ENCODE assay signal across 15 cellular contexts in genomic region chr12:28824193-28824846, GRCh38.
DNase-seq lines count a peak whose midpoint lies in the region; ATAC-seq, FAIRE-seq and TF ChIP-seq lines count a peak whose summit lies in the region.
"Had no signal": no experiment of that assay in that cellular context is flagged by ENCODE, and none has a peak within 500 bp of the region (broad histone marks: within the 10 kb centered on the region; RNA-seq: fewer than 3 reads in every experiment).

No MANE protein-coding gene starts in this region.

- no peaks in the 10 kb centered on the region for H3K36me3 Mint-ChIP-seq in natural killer cell treated with Interleukin-12 subunit alpha and Interleukin-12 subunit beta and Interleukin-15 and Interleukin-18, amount 100 ng/mL, for 72 hours
- H3K36me3 Mint-ChIP-seq: CD4-positive, CD25-positive, alpha-beta regulatory T cell had no signal

- H3K4me3 ChIP-seq in right cardiac atrium (ENCODE audit: low read length) (no peak overlapping the region), K562 (no peak overlapping the region), fibroblast of the aortic adventitia (ENCODE audit: low read depth, low read length) (no peak overlapping the region), uterus (no peak overlapping the region)
- H3K4me3 ChIP-seq: BLaER1 treated with 17β-estradiol and CSF1 and Interleukin-3, amounts not matched to agents 10 nM and 100 nM; HAP-1 had no signal

- H3K9me3 Mint-ChIP-seq in natural killer cell treated with Interleukin-12 subunit alpha and Interleukin-12 subunit beta and Interleukin-15 and Interleukin-18, amount 100 ng/mL, for 72 hours = peaks cover 6% of the 10 kb centered on the region

- H3K27me3 Mint-ChIP-seq in natural killer cell treated with Interleukin-12 subunit alpha and Interleukin-12 subunit beta and Interleukin-15 and Interleukin-18, amount 100 ng/mL, for 72 hours = no peaks in the 10 kb centered on the region

- H3K4me2 ChIP-seq in K562 (ENCODE audit: insufficient read depth, low read length) = no peak overlapping the region
- H3K4me2 ChIP-seq: BLaER1 treated with 17β-estradiol and CSF1 and Interleukin-3, amounts not matched to agents 10 nM and 100 nM had no signal

- no peaks in the 10 kb centered on the region for H3K79me2 ChIP-seq in K562 (ENCODE audit: control insufficient read depth, insufficient read depth, low read length)

- intact Hi-C loops in Right ventricle myocardium inferior (cut with DNase I) = no loop called here
- intact Hi-C loops in right cardiac atrium (cut with DNase I) = no loop called here
- intact Hi-C loops in K562 (cut with micrococcal nuclease) = no loop called here
- intact Hi-C loops in uterus (cut with DNase I; ENCODE audit: low total_unique reads) = no loop called here

- TF ChIP-seq POLR2A in K562 (conservative IDR thresholded peaks at IDR 0.05) = no peak
- TF ChIP-seq POLR2A in uterus (IDR thresholded peaks at IDR 0.05) = no peak

- no peaks in the 10 kb centered on the region for H3K9me1 ChIP-seq in K562 (ENCODE audit: control insufficient read depth, insufficient read depth, low read length)

- 64% methylated on average over 2 of the region's 2 CpGs for WGBS in right cardiac atrium
- 10% methylated on average over 2 of the region's 2 CpGs for WGBS in K562 (ENCODE audit: insufficient coverage, low coverage, missing lambda C conversion rate)

- no peaks in the 10 kb centered on the region for H3K36me3 ChIP-seq in K562 (ENCODE audit: control insufficient read depth, insufficient read depth, low read length)
- no peaks in the 10 kb centered on the region for H3K36me3 ChIP-seq in uterus
- H3K36me3 ChIP-seq: BLaER1 treated with 17β-estradiol and CSF1 and Interleukin-3, amounts not matched to agents 10 nM and 100 nM; HAP-1 had no signal

- H3K27me3 ChIP-seq in right cardiac atrium (ENCODE audit: control insufficient read depth, insufficient read depth) = peaks cover 2% of the 10 kb centered on the region
- 0 out of 5 replicates have a peak, but pooled peaks cover 0 to 2% of the 10 kb centered on the region in 2 experiments for H3K27me3 ChIP-seq in K562 (ENCODE audit: control insufficient read depth in 2 of 2, insufficient read depth in 2 of 2, low read length in 2 of 2)
- H3K27me3 ChIP-seq in uterus = no peaks in the 10 kb centered on the region
- H3K27me3 ChIP-seq: BLaER1 treated with 17β-estradiol and CSF1 and Interleukin-3, amounts not matched to agents 10 nM and 100 nM had no signal

- H3K9ac ChIP-seq in K562 (ENCODE audit: insufficient read depth in 1 of 2, low read depth in 2 of 2, low read length in 2 of 2) = no peak overlapping the region
- H3K9ac ChIP-seq: BLaER1 treated with 17β-estradiol and CSF1 and Interleukin-3, amounts not matched to agents 10 nM and 100 nM had no signal

- CTCF ChIA-PET in K562 (lab: Yijun Ruan, JAX; ENCODE audit: low intra/inter-chr PET ratio) = no interaction called here

- no peak for TF ChIP-seq EP300 in K562 (IDR thresholded peaks at IDR 0.05; ENCODE audit: low read length)

- H3K4me3 Mint-ChIP-seq in natural killer cell treated with Interleukin-12 subunit alpha and Interleukin-12 subunit beta and Interleukin-15 and Interleukin-18, amount 100 ng/mL, for 72 hours = no peak overlapping the region
- H3K4me3 Mint-ChIP-seq: CD4-positive, CD25-positive, alpha-beta regulatory T cell had no signal

- no peak for TF ChIP-seq RAD21 in K562 (CRISPR knock-in tag; conservative IDR thresholded peaks at IDR 0.05 in 1 of 2, IDR thresholded peaks at IDR 0.05 in 1 of 2)

- in situ Hi-C loops in K562 (cut with MboI) = no loop called here

- H4K20me1 ChIP-seq in K562 (replicated peaks; ENCODE audit: control insufficient read depth, insufficient read depth, low read length) = no peaks in the 10 kb centered on the region
- H4K20me1 ChIP-seq: BLaER1 treated with 17β-estradiol and CSF1 and Interleukin-3, amounts not matched to agents 10 nM and 100 nM had no signal

- DNase-seq in Right ventricle myocardium inferior (ENCODE audit: missing footprints) (no peak), right cardiac atrium (no peak), K562 (ENCODE audit: extremely low read depth in 1 of 4, low spot score in 3 of 4) (no peak), fibroblast of the aortic adventitia (ENCODE audit: low read depth) (peak; percentile 33), uterus (no peak)
- DNase-seq in natural killer cell treated with Interleukin-12 subunit alpha and Interleukin-12 subunit beta and Interleukin-15 and Interleukin-18, amount 100 ng/mL, for 72 hours (ENCODE audit: low spot score) = no peak
- DNase-seq: 8988T; ACHN; CD4-positive, CD25-positive, alpha-beta regulatory T cell; DMS53; GF-D8 had no signal

- peak; percentile 71 for ATAC-seq in Right ventricle myocardium inferior
- ATAC-seq in right cardiac atrium = no peak
- no peak for ATAC-seq in K562
- no peak for ATAC-seq in HG03095 (IDR thresholded peaks at IDR 0.05; ENCODE audit: unreplicated experiment)
- no peak for ATAC-seq in natural killer cell treated with Interleukin-12 subunit alpha and Interleukin-12 subunit beta and Interleukin-15 and Interleukin-18, amount 100 ng/mL, for 72 hours

- no peak overlapping the region for H2AFZ ChIP-seq in K562 (ENCODE audit: low read depth, low read length)

- no peaks in the 10 kb centered on the region for H3K9me3 ChIP-seq in right cardiac atrium (ENCODE audit: control insufficient read depth, low read length)
- no peaks in the 10 kb centered on the region for H3K9me3 ChIP-seq in K562 (replicated peaks; ENCODE audit: control insufficient read depth, insufficient read depth, low read depth, low read length)
- no peaks in the 10 kb centered on the region for H3K9me3 ChIP-seq in uterus
- H3K9me3 ChIP-seq: BLaER1 treated with 17β-estradiol and CSF1 and Interleukin-3, amounts not matched to agents 10 nM and 100 nM; HAP-1 had no signal

- H3K4me1 ChIP-seq in right cardiac atrium (ENCODE audit: control insufficient read depth, insufficient read depth, low read length) = no peaks in the 10 kb centered on the region
- no peaks in the 10 kb centered on the region for H3K4me1 ChIP-seq in K562 (replicated peaks in 1 of 2; ENCODE audit: control insufficient read depth in 2 of 2, insufficient read depth in 2 of 2, low read length in 2 of 2)
- H3K4me1 ChIP-seq in uterus = no peaks in the 10 kb centered on the region
- H3K4me1 ChIP-seq: HAP-1 had no signal

- BruUV-seq in K562 (replicated peaks; lab: Mats Ljungman, UMichigan) = no TSS peak

- no peaks in the 10 kb centered on the region for H3K4me1 Mint-ChIP-seq in natural killer cell treated with Interleukin-12 subunit alpha and Interleukin-12 subunit beta and Interleukin-15 and Interleukin-18, amount 100 ng/mL, for 72 hours (ENCODE audit: low read depth in 2 of 2)
- H3K4me1 Mint-ChIP-seq: CD4-positive, CD25-positive, alpha-beta regulatory T cell had no signal

- TF ChIP-seq CTCF in K562 (IDR thresholded peaks at IDR 0.05 in 2 of 3, conservative IDR thresholded peaks at IDR 0.05 in 1 of 3; ENCODE audit: insufficient read depth in 2 of 3, low read depth in 1 of 3, low read length in 3 of 3) = no peak
- no peak for TF ChIP-seq CTCF in fibroblast of the aortic adventitia (IDR thresholded peaks at IDR 0.05; ENCODE audit: insufficient read depth, low read length)
- TF ChIP-seq CTCF in uterus (IDR thresholded peaks at IDR 0.05) = no peak

- no peak overlapping the region for H3K27ac Mint-ChIP-seq in natural killer cell treated with Interleukin-12 subunit alpha and Interleukin-12 subunit beta and Interleukin-15 and Interleukin-18, amount 100 ng/mL, for 72 hours
- H3K27ac Mint-ChIP-seq: CD4-positive, CD25-positive, alpha-beta regulatory T cell had no signal

- H3K27ac ChIP-seq in right cardiac atrium (ENCODE audit: low read length) (no peak overlapping the region), K562 (ENCODE audit: extremely low read depth, low read depth, low read length) (no peak overlapping the region), uterus (peak overlapping the region; percentile 50 to 58)
- H3K27ac ChIP-seq: BLaER1 treated with 17β-estradiol and CSF1 and Interleukin-3, amounts not matched to agents 10 nM and 100 nM had no signal

- POLR2A ChIA-PET in K562 (lab: Yijun Ruan, JAX) = no interaction called here

- no peak for FAIRE-seq in K562 (lab: Jason Lieb, UNC)
- FAIRE-seq: H1 had no signal

TF ChIP-seq in K562, 482 proteins besides CTCF, POLR2A, EP300 and RAD21:
- TF ChIP-seq FUS (optimal IDR thresholded peaks at IDR 0.05; ENCODE audit: low read depth, low read length) = no peak
- no peak for TF ChIP-seq ZNF41 (CRISPR knock-in tag; conservative IDR thresholded peaks at IDR 0.05)
- TF ChIP-seq ZNF384 (IDR thresholded peaks at IDR 0.05; ENCODE audit: low read depth, low read length) = no peak
- TF ChIP-seq DNMT1 (IDR thresholded peaks at IDR 0.05) = no peak
- no peak for TF ChIP-seq TGIF2 (CRISPR knock-in tag; IDR thresholded peaks at IDR 0.05)
- peak; percentile 56; the same call in 1 of the 2 replicates for TF ChIP-seq TEAD4 (IDR thresholded peaks at IDR 0.05; ENCODE audit: low read length)
- TF ChIP-seq TEAD4 (CRISPR knock-in tag; IDR thresholded peaks at IDR 0.05; ENCODE audit: borderline replicate concordance) = no peak
- peak; percentile 28; the same call in 1 of the 2 replicates for TF ChIP-seq TAL1 (IDR thresholded peaks at IDR 0.05)
- TF ChIP-seq ZKSCAN1 (IDR thresholded peaks at IDR 0.05; ENCODE audit: low read depth, low read length) = no peak
- peak; percentile 62 for TF ChIP-seq CBFA2T3 (IDR thresholded peaks at IDR 0.05)
- TF ChIP-seq CBFA2T2 (conservative IDR thresholded peaks at IDR 0.05) = peak; percentile 59
- no peak for TF ChIP-seq MAZ (CRISPR knock-in tag; conservative IDR thresholded peaks at IDR 0.05 in 1 of 2, IDR thresholded peaks at IDR 0.05 in 1 of 2)

Comparison
In these comparisons a context has a peak if more than half of its experiments do, and no peak if none do; other contexts are left out.
1. H3K27ac ChIP-seq: peak in uterus (2 of 2); none in right cardiac atrium (single experiment) and K562 (single experiment).